ENCODE assay signal across 25 cellular contexts in the genomic region with DNA sequence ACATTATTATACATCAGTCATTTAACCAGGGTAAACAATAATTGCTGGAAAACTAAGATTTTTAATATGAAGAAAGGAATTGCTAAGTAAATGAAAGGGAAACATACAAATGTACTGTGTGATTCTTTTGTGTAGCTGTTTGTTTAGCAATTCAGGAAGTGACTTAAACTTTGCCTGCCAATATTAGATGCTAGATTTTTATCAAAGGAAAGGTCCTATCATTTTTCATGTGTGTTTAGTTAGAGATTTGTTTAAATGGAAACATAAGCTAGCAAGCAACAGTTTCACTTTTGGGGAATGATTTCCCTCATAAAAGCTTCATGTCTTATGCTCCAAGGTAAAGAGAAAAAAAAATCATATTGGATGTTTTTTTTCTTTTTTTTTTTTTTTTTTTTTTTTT.
A peak's percentile ranks its signal among the peaks of the same experiment; 100 is the strongest.
DNase-seq lines count a peak whose midpoint lies in the region; ATAC-seq, FAIRE-seq and TF ChIP-seq lines count a peak whose summit lies in the region.
"Had no signal": no experiment of that assay in that cellular context is flagged by ENCODE, and none has a peak within 500 bp of the region (broad histone marks: within the 10 kb centered on the region; RNA-seq: fewer than 3 reads in every experiment).

No MANE protein-coding gene starts in this region.

- no peak for FAIRE-seq in kidney (lab: Jason Lieb, UNC)
- FAIRE-seq: colon, GM19239 had no signal

- BruUV-seq in PC-9 (replicated peaks; lab: Mats Ljungman, UMichigan): no TSS peak

- peaks cover 24% of the 10 kb centered on the region for H3K4me1 ChIP-seq in PC-9 (replicated peaks; ENCODE audit: insufficient read depth)
- H3K4me1 ChIP-seq in parathyroid adenoma: peaks cover 9% of the 10 kb centered on the region
- peaks cover 0 to 70% (median 22%) of the 10 kb centered on the region in 4 donors for H3K4me1 ChIP-seq in tibial artery
- peaks cover 12 to 17% of the 10 kb centered on the region in 2 donors for H3K4me1 ChIP-seq in kidney (ENCODE audit: control insufficient read depth in 1 of 2, insufficient read depth in 1 of 2, low read depth in 1 of 2, low read length in 2 of 2)

- DNase-seq in EL: peak; percentile 31
- peak; percentile 75 for DNase-seq in NCI-H2029 (lab: John Stamatoyannopoulos, UW)
- DNase-seq in PC-9: peak in 1 of 2 experiments; percentile 52
- no peak for DNase-seq in tibial artery
- DNase-seq in LoVo (ENCODE audit: low spot score): no peak
- DNase-seq in kidney: no peak
- DNase-seq: activated naive CD8-positive, alpha-beta T cell treated with anti-CD3 and anti-CD28 coated beads for 36 hours; BE2C; body of pancreas; GDM1; hippocampal formation; islet precursor cell; Karpas-422; naive thymus-derived CD8-positive, alpha-beta T cell; NCI-H1694; NCI-H524 treated with DMSO at 0.1 percent for 48 hours; ovary; stimulated activated CD4-positive, alpha-beta T cell treated with anti-CD3 and anti-CD28 coated beads, Interleukin-2, amount 100 ng/mL, for 24 hours; stimulated activated naive CD8-positive, alpha-beta T cell treated with anti-CD3 and anti-CD28 coated beads, Interleukin-15, amount 100 ng/mL, for 72 hours; upper lobe of left lung had no signal

- H3K27ac ChIP-seq in PC-9: peak overlapping the region; percentile 60
- H3K27ac ChIP-seq in parathyroid adenoma: no peak overlapping the region
- H3K27ac ChIP-seq in tibial artery: no peak overlapping the region
- no peak overlapping the region for H3K27ac ChIP-seq in kidney (ENCODE audit: low read depth in 2 of 2, low read length in 2 of 2)
- H3K27ac ChIP-seq: ovary, upper lobe of left lung had no signal

- CTCF ChIA-PET in PC-9 (lab: Charles Lee): interaction anchor here (0.5 to 0.8 kb wide), 2 partner anchors 19 to 30 kb away, joined by 3 to 7 read pairs; no protein-coding TSS in a partner anchor

- intact Hi-C loops in PC-9 (cut with micrococcal nuclease; ENCODE audit: unreplicated experiment) (no loop called here), tibial artery (cut with DNase I; ENCODE audit: low total_unique reads) (no loop called here), kidney (cut with DNase I) (no loop called here)

- H3K4me3 ChIP-seq in PC-9 (no peak overlapping the region), parathyroid adenoma (ENCODE audit: low read depth, low read length) (no peak overlapping the region), tibial artery (no peak overlapping the region), kidney (ENCODE audit: low read length in 2 of 2) (no peak overlapping the region)
- H3K4me3 ChIP-seq: body of pancreas, GM23338, ovary, upper lobe of left lung had no signal

- H3K4me2 ChIP-seq in PC-9 (peak overlapping the region; percentile 41), parathyroid adenoma (ENCODE audit: low read length) (peak overlapping the region; percentile 13)
- H3K4me2 ChIP-seq: GM23338 had no signal

- H2AFZ ChIP-seq in PC-9: no peak overlapping the region
- no peak overlapping the region for H2AFZ ChIP-seq in parathyroid adenoma
- H2AFZ ChIP-seq: GM23338 had no signal

- no peaks in the 10 kb centered on the region for H4K20me1 ChIP-seq in PC-9 (ENCODE audit: insufficient read depth)

- H3K27me3 ChIP-seq in PC-9 (ENCODE audit: insufficient read depth, low read depth): no peaks in the 10 kb centered on the region
- no peaks in the 10 kb centered on the region for H3K27me3 ChIP-seq in parathyroid adenoma (ENCODE audit: control insufficient read depth, insufficient read depth, low read length)
- no peaks in the 10 kb centered on the region for H3K27me3 ChIP-seq in tibial artery
- H3K27me3 ChIP-seq: BE2C, body of pancreas, ovary, upper lobe of left lung had no signal

- H3K9me2 ChIP-seq in PC-9 (ENCODE audit: insufficient read depth): no peaks in the 10 kb centered on the region; the same call in 1 of the 2 replicates

- no peak for ATAC-seq in HG03439 (IDR thresholded peaks at IDR 0.05; ENCODE audit: unreplicated experiment)
- ATAC-seq: body of pancreas; GM23338; naive thymus-derived CD8-positive, alpha-beta T cell; stimulated activated naive CD8-positive, alpha-beta T cell treated with anti-CD3 and anti-CD28 coated beads, Interleukin-15, amount 100 ng/mL, for 72 hours had no signal

- H3K36me3 ChIP-seq in PC-9 (ENCODE audit: low read depth) (no peaks in the 10 kb centered on the region), parathyroid adenoma (ENCODE audit: control insufficient read depth, insufficient read depth, low read length) (no peaks in the 10 kb centered on the region), tibial artery (no peaks in the 10 kb centered on the region), kidney (ENCODE audit: control insufficient read depth in 1 of 2, insufficient read depth in 2 of 2, low read length in 2 of 2) (no peaks in the 10 kb centered on the region)
- H3K36me3 ChIP-seq: ovary, upper lobe of left lung had no signal

- TF ChIP-seq CTCF in PC-9 (conservative IDR thresholded peaks at IDR 0.05) (no peak), parathyroid adenoma (IDR thresholded peaks at IDR 0.05) (no peak), tibial artery (IDR thresholded peaks at IDR 0.05) (no peak), kidney (IDR thresholded peaks at IDR 0.05; ENCODE audit: borderline replicate concordance, extremely low read depth, insufficient read depth) (no peak)

- H3K79me2 ChIP-seq in PC-9 (ENCODE audit: low read depth): peaks cover 48% of the 10 kb centered on the region
- no peaks in the 10 kb centered on the region for H3K79me2 ChIP-seq in parathyroid adenoma

- POLR2A ChIA-PET in PC-9 (lab: Charles Lee; ENCODE audit: unreplicated experiment): interaction anchor here (0.7 to 1.1 kb wide), 3 partner anchors 9 to 84 kb away, joined by 4 to 9 read pairs (median 7); no protein-coding TSS in a partner anchor

- H3K9me3 ChIP-seq in PC-9 (ENCODE audit: insufficient read depth, low read depth) (no peaks in the 10 kb centered on the region), parathyroid adenoma (ENCODE audit: control insufficient read depth, low read length) (no peaks in the 10 kb centered on the region), tibial artery (no peaks in the 10 kb centered on the region), kidney (ENCODE audit: control insufficient read depth in 1 of 2, low read length in 2 of 2) (no peaks in the 10 kb centered on the region)
- H3K9me3 ChIP-seq: BE2C, body of pancreas, ovary, upper lobe of left lung had no signal

- H3K9ac ChIP-seq in parathyroid adenoma: no peak overlapping the region
- H3K9ac ChIP-seq in kidney (ENCODE audit: low read length in 2 of 2): no peak overlapping the region

- peaks cover 19% of the 10 kb centered on the region for H3F3A ChIP-seq in PC-9 (ENCODE audit: insufficient read depth, low read depth)

Comparison
In these comparisons a context has a peak if more than half of its experiments do, and no peak if none do; other contexts are left out.
1. DNase-seq: peak in EL (single experiment) and NCI-H2029 (single experiment); none in tibial artery (0 of 2), LoVo (single experiment) and kidney (single experiment).